ENCODE assay signal across 8 cellular contexts in the genomic region with DNA sequence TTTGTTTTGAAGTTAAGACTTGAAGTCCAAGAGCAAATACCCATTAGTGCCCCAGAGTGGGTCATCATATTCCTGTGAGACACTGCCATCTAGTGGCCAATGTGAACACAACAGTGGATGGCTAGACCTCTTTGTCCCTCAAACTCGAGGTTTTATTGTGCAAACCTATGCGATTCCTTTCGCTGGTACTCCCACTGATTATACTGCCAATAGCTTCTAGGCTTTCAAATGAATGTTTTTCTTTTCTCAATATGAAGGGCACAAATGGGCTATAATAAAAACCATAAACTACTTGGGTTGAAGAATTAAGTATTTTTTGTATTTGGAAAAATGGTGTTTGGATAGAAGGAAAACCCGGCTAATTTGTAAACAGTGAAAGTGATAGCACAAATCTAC.
A peak's percentile ranks its signal among the peaks of the same experiment; 100 is the strongest.
DNase-seq lines count a peak whose midpoint lies in the region; ATAC-seq and TF ChIP-seq lines count a peak whose summit lies in the region.

No MANE protein-coding gene starts in this region.

- peak; percentile 97 to 98 for TF ChIP-seq RAD21 in liver (IDR thresholded peaks at IDR 0.05)

- TF ChIP-seq CTCF in AG09319 (IDR thresholded peaks at IDR 0.05; ENCODE audit: low read depth, low read length) (peak; percentile 85), choroid plexus epithelial cell (conservative IDR thresholded peaks at IDR 0.05; ENCODE audit: low read depth, low read length) (peak; percentile 90), liver (IDR thresholded peaks at IDR 0.05; ENCODE audit: low read depth, low read length, missing input control) (peak; percentile 95)

- H3K27me3 ChIP-seq in liver (ENCODE audit: control insufficient read depth in 4 of 4, insufficient read depth in 4 of 4, low read length in 3 of 4), result no peaks in the 10 kb centered on the region

- WGBS in liver, result 9% methylated on average over 4 of the region's 4 CpGs

- H3K9me3 ChIP-seq in liver (ENCODE audit: control insufficient read depth in 4 of 4, low read length in 3 of 4), result no peaks in the 10 kb centered on the region

- no peak overlapping the region for H3K9ac ChIP-seq in liver (ENCODE audit: low read depth in 1 of 2, low read length in 2 of 2)

- H3K4me1 ChIP-seq in liver (ENCODE audit: control insufficient read depth in 4 of 4, insufficient read depth in 4 of 4, low read length in 3 of 4), result peaks cover 0 to 4% (median 1%) of the 10 kb centered on the region in 4 donors

- no peaks in the 10 kb centered on the region for H3K36me3 ChIP-seq in liver (ENCODE audit: control insufficient read depth in 4 of 4, insufficient read depth in 3 of 4, low read depth in 1 of 4, low read length in 3 of 4)

- H3K4me3 ChIP-seq in choroid plexus epithelial cell (ENCODE audit: low read depth, low read length) (no peak overlapping the region), liver (ENCODE audit: low read depth in 1 of 3, low read length in 3 of 3) (no peak overlapping the region)

- peak; percentile 94 for ATAC-seq in GM18867 (IDR thresholded peaks at IDR 0.05; ENCODE audit: unreplicated experiment)
- peak; percentile 93 for ATAC-seq in HG03280 (IDR thresholded peaks at IDR 0.05; ENCODE audit: unreplicated experiment)

- DNase-seq in AG09319 (ENCODE audit: extremely low read depth, low read depth), result peak; percentile 75
- peak; percentile 85 for DNase-seq in NCI-H345 (lab: John Stamatoyannopoulos, UW)
- DNase-seq in activated CD4-positive, alpha-beta T cell treated with anti-CD3 and anti-CD28 coated beads for 24 hours (ENCODE audit: low read depth in 2 of 2), result peak; percentile 56 to 58
- peak; percentile 92 for DNase-seq in choroid plexus epithelial cell (ENCODE audit: low read depth)
- peak; percentile 33 to 66 (median 55) for DNase-seq in stimulated activated CD4-positive, alpha-beta T cell treated with anti-CD3 and anti-CD28 coated beads, TNF-alpha, amount 100 ng/mL, for 48 hours (ENCODE audit: low read depth in 3 of 3)

- no peak overlapping the region for H3K27ac ChIP-seq in liver (ENCODE audit: low read depth in 1 of 2, low read length in 2 of 2)

TF ChIP-seq in liver, 16 proteins besides CTCF, POLR2A, EP300 and RAD21:
- TF ChIP-seq FOXA2 (IDR thresholded peaks at IDR 0.05), result no peak
- no peak for TF ChIP-seq RXRA (IDR thresholded peaks at IDR 0.05)
- TF ChIP-seq EGR1 (IDR thresholded peaks at IDR 0.05; ENCODE audit: low read depth in 2 of 2), result no peak
- TF ChIP-seq YY1 (IDR thresholded peaks at IDR 0.05), result no peak
- TF ChIP-seq REST (IDR thresholded peaks at IDR 0.05), result no peak
- no peak for TF ChIP-seq SP1 (IDR thresholded peaks at IDR 0.05)
- TF ChIP-seq HNF4A (conservative IDR thresholded peaks at IDR 0.05), result peak in 1 of 2 donors; percentile 17
TF ChIP-seq in liver: peak in this region for 1.
